In genomic region chr22:29050457-29050856, GRCh38 we compare ENCODE assay signal across 36 cellular contexts. TPM values are rescaled to one million over a fixed set of nuclear protein-coding genes. Genes with fewer than 3 reads are reported as not detected.
"Had no signal": no experiment of that assay in that cellular context is flagged by ENCODE, and none has a peak within 500 bp of the region (broad histone marks: within the 10 kb centered on the region; RNA-seq: fewer than 3 reads in every experiment).

No MANE protein-coding gene starts in this region.

- H3K4me1 Mint-ChIP-seq: naive B cell; stimulated activated naive CD8-positive, alpha-beta T cell treated with anti-CD3 and anti-CD28 coated beads, Interleukin-15, amount 100 ng/mL, for 72 hours had no signal

- H3K4me3 Mint-ChIP-seq: effector memory CD8-positive, alpha-beta T cell; mesothelial cell of epicardium; naive B cell; natural killer cell treated with Interleukin-12 subunit alpha and Interleukin-12 subunit beta and Interleukin-15 and Interleukin-18, amount 100 ng/mL, for 72 hours; neural crest cell; stimulated activated naive CD8-positive, alpha-beta T cell treated with anti-CD3 and anti-CD28 coated beads, Interleukin-15, amount 100 ng/mL, for 72 hours had no signal

- DNase-seq: cortex of kidney; effector memory CD8-positive, alpha-beta T cell; erythroblast; esophagus squamous epithelium; foreskin melanocyte; glutamatergic neuron; heart right ventricle; hippocampal formation; mesenchymal stem cell; mucosa of descending colon; naive B cell; retina; stimulated activated CD4-positive, alpha-beta T cell treated with anti-CD3 and anti-CD28 coated beads, Interleukin-12 subunit alpha, Interleukin-12 subunit beta, amount 100 ng/mL, for 4 hours; stimulated activated CD4-positive, alpha-beta T cell treated with anti-CD3 and anti-CD28 coated beads, Interleukin-1b, Interleukin-23, amount 100 ng/mL, for 48 hours; stimulated activated CD4-positive, alpha-beta T cell treated with anti-CD3 and anti-CD28 coated beads, Interleukin-4, amount 100 ng/mL, for 1 hour; stimulated activated CD8-positive, alpha-beta memory T cell treated with anti-CD3 and anti-CD28 coated beads, Interleukin-4, amount 100 ng/mL, for 48 hours; stimulated activated naive CD4-positive, alpha-beta T cell; stimulated activated naive CD8-positive, alpha-beta T cell treated with anti-CD3 and anti-CD28 coated beads, Interleukin-15, amount 100 ng/mL, for 72 hours; thyroid gland; trophoblast cell had no signal

- H3K27me3 Mint-ChIP-seq: stimulated activated naive CD8-positive, alpha-beta T cell treated with anti-CD3 and anti-CD28 coated beads, Interleukin-15, amount 100 ng/mL, for 72 hours had no signal

- FAIRE-seq: endometrium, islet of Langerhans had no signal

- H3K4me1 ChIP-seq: heart right ventricle, thyroid gland, vagina had no signal

- H3K9me3 ChIP-seq: esophagus squamous epithelium, heart right ventricle, mucosa of descending colon, thyroid gland, vagina had no signal

- ATAC-seq: effector memory CD8-positive, alpha-beta T cell; left lobe of liver; mucosa of descending colon; natural killer cell treated with Interleukin-12 subunit alpha and Interleukin-12 subunit beta and Interleukin-15 and Interleukin-18, amount 100 ng/mL, for 72 hours; stimulated activated naive CD8-positive, alpha-beta T cell treated with anti-CD3 and anti-CD28 coated beads, Interleukin-15, amount 100 ng/mL, for 72 hours had no signal

- H3K27me3 ChIP-seq: esophagus squamous epithelium, heart right ventricle, thyroid gland, vagina had no signal

- H3K4me2 ChIP-seq: smooth muscle cell had no signal

- H3K4me3 ChIP-seq: esophagus squamous epithelium, heart right ventricle, mucosa of descending colon, smooth muscle cell, thyroid gland, vagina had no signal

- H3K36me3 Mint-ChIP-seq: naive B cell; natural killer cell treated with Interleukin-12 subunit alpha and Interleukin-12 subunit beta and Interleukin-15 and Interleukin-18, amount 100 ng/mL, for 72 hours had no signal

- H3K27ac ChIP-seq: heart right ventricle, thyroid gland, vagina had no signal

- H3K27ac Mint-ChIP-seq: effector memory CD8-positive, alpha-beta T cell; mesothelial cell of epicardium; naive B cell; natural killer cell treated with Interleukin-12 subunit alpha and Interleukin-12 subunit beta and Interleukin-15 and Interleukin-18, amount 100 ng/mL, for 72 hours; stimulated activated naive CD8-positive, alpha-beta T cell treated with anti-CD3 and anti-CD28 coated beads, Interleukin-15, amount 100 ng/mL, for 72 hours had no signal

- H3K9me3 Mint-ChIP-seq: effector memory CD8-positive, alpha-beta T cell; mesothelial cell of epicardium; naive B cell; natural killer cell treated with Interleukin-12 subunit alpha and Interleukin-12 subunit beta and Interleukin-15 and Interleukin-18, amount 100 ng/mL, for 72 hours; neural crest cell; stimulated activated naive CD8-positive, alpha-beta T cell treated with anti-CD3 and anti-CD28 coated beads, Interleukin-15, amount 100 ng/mL, for 72 hours had no signal

RNA-seq across cellular contexts. Expression of gene C22orf31, which starts 11.2 kb away (rescaled TPM):
- total RNA-seq: dermis microvascular lymphatic vessel endothelial cell; kidney epithelial cell; left lobe of liver; lung microvascular endothelial cell; natural killer cell treated with Interleukin-12 subunit alpha and Interleukin-12 subunit beta and Interleukin-15 and Interleukin-18, amount 100 ng/mL, for 72 hours; neural crest cell; osteocyte; pulmonary artery endothelial cell; smooth muscle cell; temporal lobe; thyroid gland; ureter; vagina had no signal
- polyA plus RNA-seq: heart right ventricle, liver, smooth muscle cell had no signal
